Comparison of ENCODE assay signal across 8 cellular contexts in the genomic region with DNA sequence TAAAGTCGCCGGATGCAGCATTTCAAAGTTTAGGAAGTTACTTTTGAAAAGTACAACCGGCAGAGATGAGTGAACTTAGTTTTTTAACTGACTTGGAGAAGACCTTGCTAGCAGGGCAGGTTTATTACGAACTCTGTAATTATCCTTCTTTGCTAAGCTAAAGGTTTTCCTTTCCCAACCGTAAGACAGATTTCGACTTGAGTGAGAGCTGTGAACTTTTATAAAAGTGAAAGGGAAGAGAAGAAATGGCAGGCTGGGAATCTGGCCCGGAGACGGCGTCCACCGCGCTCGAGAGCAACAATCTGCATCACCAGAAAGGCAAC. TPM values are rescaled to one million over a fixed set of nuclear protein-coding genes. Genes with fewer than 3 reads are reported as not detected.
DNase-seq lines count a peak whose midpoint lies in the region; ATAC-seq and TF ChIP-seq lines count a peak whose summit lies in the region.

No MANE protein-coding gene starts in this region.

- peak overlapping the region; percentile 57 for H2AFZ ChIP-seq in neuron (ENCODE audit: low read depth, low read length)

- 33 to 34% methylated on average over 12 of the region's 12 CpGs for WGBS in ectodermal cell, 2 experiments

- in situ Hi-C loops in GM13977 (cut with MboI; ENCODE audit: low pct_unique_long_range_greater_than_20kb, low sequenced_read_pairs, unreplicated experiment) = no loop called here

- peak overlapping the region; percentile 75 for H3K4me3 ChIP-seq in HUES6 (ENCODE audit: low read depth, low read length)
- peak overlapping the region; percentile 53 for H3K4me3 ChIP-seq in ectodermal cell (ENCODE audit: insufficient read depth, low read depth, low read length)
- H3K4me3 ChIP-seq in neuron (ENCODE audit: low read length) = peak overlapping the region; percentile 99

- H3K4me1 ChIP-seq in HUES6 (ENCODE audit: control insufficient read depth, insufficient read depth, low read length) = peaks cover 29% of the 10 kb centered on the region
- H3K4me1 ChIP-seq in ectodermal cell (ENCODE audit: control insufficient read depth, insufficient read depth, low read length) = peaks cover 9% of the 10 kb centered on the region
- H3K4me1 ChIP-seq in neuron (ENCODE audit: insufficient read depth, low read length) = peaks cover 20% of the 10 kb centered on the region

- TF ChIP-seq CTCF in GM13977 (IDR thresholded peaks at IDR 0.05; ENCODE audit: extremely low read depth, insufficient read depth, missing control alignments) = no peak

- H3K27me3 ChIP-seq in HUES6 (ENCODE audit: control insufficient read depth, insufficient read depth, low read length) (peaks cover 14% of the 10 kb centered on the region; the same call in 1 of the 2 replicates), ectodermal cell (ENCODE audit: control insufficient read depth, insufficient read depth, low read length, poor library complexity, severe bottlenecking) (peaks cover 5% of the 10 kb centered on the region), neuron (ENCODE audit: insufficient read depth, low read length) (no peaks in the 10 kb centered on the region)

- no peaks in the 10 kb centered on the region for H3K9me3 ChIP-seq in HUES6 (ENCODE audit: control insufficient read depth, insufficient read depth, low read depth, low read length)
- H3K9me3 ChIP-seq in ectodermal cell (ENCODE audit: control insufficient read depth, low read length) = no peaks in the 10 kb centered on the region
- no peaks in the 10 kb centered on the region for H3K9me3 ChIP-seq in neuron (ENCODE audit: low read length)

- H3K36me3 ChIP-seq in HUES6 (ENCODE audit: control insufficient read depth, insufficient read depth, low read length) = peaks cover 8% of the 10 kb centered on the region; the same call in 1 of the 2 replicates
- no peaks in the 10 kb centered on the region for H3K36me3 ChIP-seq in ectodermal cell (ENCODE audit: control insufficient read depth, insufficient read depth, low read length)
- peaks cover 4% of the 10 kb centered on the region for H3K36me3 ChIP-seq in neuron (ENCODE audit: insufficient read depth, low read length)

- H3K27ac ChIP-seq in HUES6 (ENCODE audit: low read depth, low read length) (peak overlapping the region; percentile 59; the same call in 1 of the 2 replicates), ectodermal cell (ENCODE audit: insufficient read depth, low read depth, low read length, poor library complexity, severe bottlenecking) (peak overlapping the region; percentile 68)

- peak overlapping the region; percentile 86 for H3K9ac ChIP-seq in HUES6 (ENCODE audit: low read length)

- intact Hi-C loops in posterior cingulate gyrus (cut with DNase I) = loop anchor here (5.0 to 10.0 kb wide), 2 partner anchors 151 to 341 kb away; no protein-coding TSS in a partner anchor

- ATAC-seq in left lobe of liver (no peak), GM19467 (IDR thresholded peaks at IDR 0.05; ENCODE audit: unreplicated experiment) (no peak)

- peak; percentile 40 for DNase-seq in GM13977 (ENCODE audit: low spot score)
- DNase-seq in NCI-H187 (lab: John Stamatoyannopoulos, UW) = no peak
- DNase-seq in left lobe of liver (ENCODE audit: low spot score) = no peak
- no peak for DNase-seq in posterior cingulate gyrus

RNA-seq across cellular contexts. Expression of a gene that starts 0.7 kb away (rescaled TPM):
- polyA plus RNA-seq in ectodermal cell (2013, experiment 1 of 4) = 109 TPM
- 109 TPM for polyA plus RNA-seq in ectodermal cell (2013, experiment 2 of 4)
- polyA plus RNA-seq in ectodermal cell (2013, experiment 3 of 4) = 86.7 TPM
- polyA plus RNA-seq in ectodermal cell (2013, experiment 4 of 4) = 104 TPM
- 29.6 TPM for total RNA-seq in left lobe of liver
